Comparison of ENCODE assay signal across 19 cellular contexts in the genomic region with DNA sequence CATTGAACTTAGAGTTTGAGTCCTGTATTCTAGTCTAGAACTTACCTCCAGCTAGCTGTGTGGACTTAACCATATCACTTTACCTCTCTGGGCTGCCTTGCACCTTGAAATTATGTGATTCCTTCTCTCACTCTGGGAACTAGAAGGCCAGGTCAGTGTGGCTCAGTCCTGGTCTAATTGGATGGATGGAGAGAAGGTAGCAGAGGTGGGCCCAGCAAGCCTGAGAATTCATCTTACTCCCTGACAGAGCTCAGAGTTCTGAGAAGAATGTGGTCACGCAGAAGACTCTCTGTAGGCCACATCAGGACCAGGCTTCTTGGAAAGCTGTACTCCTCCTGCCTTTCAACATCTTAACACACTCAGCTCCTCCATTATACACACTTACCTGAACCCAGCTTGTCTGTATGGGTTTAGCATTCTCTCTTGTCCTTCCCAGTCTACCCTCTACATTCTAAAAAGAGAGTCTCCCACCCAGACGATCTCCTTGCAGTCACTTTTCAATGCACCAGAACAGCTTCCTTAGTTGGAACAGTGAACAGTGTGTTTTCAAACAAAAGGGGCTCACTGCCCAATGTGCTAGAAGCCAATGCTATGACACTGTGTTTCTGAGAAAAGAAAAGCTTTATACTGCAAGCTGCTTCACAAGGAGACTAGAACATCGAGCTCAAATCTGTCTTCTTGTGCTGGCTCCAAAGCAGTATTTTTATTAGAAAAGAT.
A peak's percentile ranks its signal among the peaks of the same experiment; 100 is the strongest.
DNase-seq lines count a peak whose midpoint lies in the region; ATAC-seq and TF ChIP-seq lines count a peak whose summit lies in the region.
"Had no signal": no experiment of that assay in that cellular context is flagged by ENCODE, and none has a peak within 500 bp of the region (broad histone marks: within the 10 kb centered on the region; RNA-seq: fewer than 3 reads in every experiment).

No MANE protein-coding gene starts in this region.

- H2AFZ ChIP-seq in neuron (ENCODE audit: low read depth, low read length), result peak overlapping the region; percentile 64

- ATAC-seq in heart left ventricle, result peak in 1 of 4 donors; percentile 1
- ATAC-seq: foreskin keratinocyte had no signal

- H3K36me3 ChIP-seq in heart left ventricle, result no peaks in the 10 kb centered on the region
- no peaks in the 10 kb centered on the region for H3K36me3 ChIP-seq in neuron (ENCODE audit: insufficient read depth, low read length)
- H3K36me3 ChIP-seq in tibial artery, result no peaks in the 10 kb centered on the region
- no peaks in the 10 kb centered on the region for H3K36me3 ChIP-seq in transverse colon
- H3K36me3 ChIP-seq: brain microvascular endothelial cell had no signal

- in situ Hi-C loops in transverse colon (cut with MboI; ENCODE audit: low pct_ligation_motif_present in 1 of 4, low pct_unique_long_range_greater_than_20kb in 1 of 4, low sequenced_read_pairs in 3 of 4), result loop anchor here in 2 of 4 donors (25.0 kb wide), 1 partner anchor 105 kb away; no protein-coding TSS in a partner anchor

- no peak for TF ChIP-seq EP300 in transverse colon (IDR thresholded peaks at IDR 0.05; ENCODE audit: low read depth)

- peaks cover 0 to 26% (median 9%) of the 10 kb centered on the region in 12 donors for H3K4me1 ChIP-seq in heart left ventricle
- peaks cover 10% of the 10 kb centered on the region for H3K4me1 ChIP-seq in neuron (ENCODE audit: insufficient read depth, low read length)
- peaks cover 0 to 22% (median 10%) of the 10 kb centered on the region in 4 donors for H3K4me1 ChIP-seq in tibial artery
- no peaks in the 10 kb centered on the region for H3K4me1 ChIP-seq in transverse colon
- H3K4me1 ChIP-seq: foreskin keratinocyte had no signal

- DNase-seq in heart left ventricle, result peak in 1 of 5 donors; percentile 2
- DNase-seq in tibial artery, result no peak
- no peak for DNase-seq in transverse colon
- DNase-seq in DMS 273 treated with DMSO at 0.1 percent for 48 hours (lab: John Stamatoyannopoulos, UW), result no peak
- no peak for DNase-seq in activated naive CD4-positive, alpha-beta T cell treated with Interleukin-2 at 50 U/mL for 16 hours
- DNase-seq: activated gamma-delta T cell treated with Interleukin-2 at 50 U/mL for 16 hours; brain microvascular endothelial cell; DMS79 treated with DMSO at 0.1 percent for 48 hours; foreskin keratinocyte; KBM-7; kidney; NCI-H1105; NCI-H345; OCI-M1; retina; stimulated activated CD4-positive, alpha-beta T cell treated with anti-CD3 and anti-CD28 coated beads, Interleukin-2, amount 100 ng/mL, for 48 hours had no signal

- H3K27me3 Mint-ChIP-seq in brain, result peaks cover 3% of the 10 kb centered on the region

- intact Hi-C loops in heart left ventricle (cut with DNase I) (loop anchor here in 6 of 10 donors (5.0 to 10.0 kb wide), 2 partner anchors 57 to 60 kb away; a partner anchor contains a TSS), tibial artery (cut with DNase I; ENCODE audit: low total_unique reads) (no loop called here), transverse colon (cut with DNase I; ENCODE audit: low total_unique reads) (no loop called here)

- H3K27ac ChIP-seq in heart left ventricle (peak overlapping the region in 10 of 12 donors; percentile 41 to 79 (median 60)), tibial artery (peak overlapping the region; percentile 61 to 73), transverse colon (peak overlapping the region in 2 of 4 donors; percentile 12 to 43)
- H3K27ac ChIP-seq: brain microvascular endothelial cell, foreskin keratinocyte had no signal

- peaks cover 5 to 27% (median 6%) of the 10 kb centered on the region in 5 experiments for H3K9me3 Mint-ChIP-seq in brain

- H3K4me3 ChIP-seq in heart left ventricle (no peak overlapping the region), neuron (ENCODE audit: low read length) (no peak overlapping the region), tibial artery (no peak overlapping the region), transverse colon (no peak overlapping the region)

- no peak for TF ChIP-seq CTCF in brain (conservative IDR thresholded peaks at IDR 0.05)
- TF ChIP-seq CTCF in heart left ventricle (IDR thresholded peaks at IDR 0.05), result no peak
- TF ChIP-seq CTCF in tibial artery (IDR thresholded peaks at IDR 0.05), result no peak
- no peak for TF ChIP-seq CTCF in transverse colon (IDR thresholded peaks at IDR 0.05)

- H3K4me3 Mint-ChIP-seq in brain, result peak overlapping the region in 4 of 5 experiments; percentile 7 to 59 (median 20)
- H3K4me3 Mint-ChIP-seq: CD14-positive monocyte had no signal

- 70 to 82% (median 73%) methylated on average over 3 of the region's 3 CpGs for WGBS in heart left ventricle, 4 donors
- WGBS in transverse colon (ENCODE audit: low coverage in 1 of 2), 2 donors, result 76 to 89% methylated on average over 1 to 3 of the region's 3 CpGs

- peaks cover 43% of the 10 kb centered on the region for H3K4me1 Mint-ChIP-seq in brain
- H3K4me1 Mint-ChIP-seq: CD14-positive monocyte had no signal

- H3K27ac Mint-ChIP-seq in brain, result peak overlapping the region in 4 of 5 experiments; percentile 89 to 99 (median 98)
- H3K27ac Mint-ChIP-seq: CD14-positive monocyte had no signal

- H3K27me3 ChIP-seq in heart left ventricle (no peaks in the 10 kb centered on the region), neuron (ENCODE audit: insufficient read depth, low read length) (no peaks in the 10 kb centered on the region), tibial artery (no peaks in the 10 kb centered on the region), transverse colon (no peaks in the 10 kb centered on the region)
- H3K27me3 ChIP-seq: brain microvascular endothelial cell had no signal

- peaks cover 4% of the 10 kb centered on the region for H3K36me3 Mint-ChIP-seq in brain
- H3K36me3 Mint-ChIP-seq: CD14-positive monocyte had no signal

- TF ChIP-seq POLR2A in heart left ventricle (IDR thresholded peaks at IDR 0.05), result no peak
- no peak for TF ChIP-seq POLR2A in transverse colon (IDR thresholded peaks at IDR 0.05)

- H3K9me3 ChIP-seq in heart left ventricle (peaks cover 0 to 12% (median 3%) of the 10 kb centered on the region in 12 donors), neuron (ENCODE audit: low read length) (peaks cover 7% of the 10 kb centered on the region), tibial artery (peaks cover 0 to 6% (median 0%) of the 10 kb centered on the region in 3 donors), transverse colon (peaks cover 8% of the 10 kb centered on the region in 2 donors)

Comparison
In these comparisons a context has a peak if more than half of its experiments do, and no peak if none do; other contexts are left out.
1. intact Hi-C loops: an anchor here in heart left ventricle (5.0 to 10.0 kb wide); none called in tibial artery and transverse colon.